1 cellular context compared by ENCODE assay signal in the genomic region with DNA sequence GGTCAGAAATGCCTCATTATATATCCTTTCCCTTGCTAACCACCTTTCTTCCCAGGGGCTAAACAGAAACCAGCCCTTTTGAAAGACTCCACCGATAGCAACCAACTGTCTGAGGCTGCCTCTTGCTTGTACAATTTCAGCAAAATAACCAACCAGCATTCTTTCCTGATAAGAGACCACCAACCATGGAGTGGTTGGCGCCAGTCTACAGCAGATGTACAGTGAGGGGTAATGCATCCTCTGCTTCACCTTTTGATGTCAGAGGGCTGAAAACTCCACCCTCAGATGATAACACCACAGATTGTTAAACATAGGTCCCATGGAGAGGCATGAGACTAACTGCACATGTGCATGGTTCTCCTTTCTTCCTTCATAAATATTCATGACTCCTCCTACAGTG.
TF ChIP-seq lines count a peak whose summit lies in the region.

No MANE protein-coding gene starts in this region.

TF ChIP-seq in WTC11, 78 proteins besides CTCF, POLR2A, EP300 and RAD21 (continued from another document):
- TF ChIP-seq SMAD3 (CRISPR knock-in tag; IDR thresholded peaks at IDR 0.05; ENCODE audit: borderline replicate concordance): no peak
- no peak for TF ChIP-seq JAZF1 (CRISPR knock-in tag; IDR thresholded peaks at IDR 0.05)
